ENCODE assay signal across 2 cellular contexts in genomic region chr19:18291590-18292459, GRCh38.
A peak's percentile ranks its signal among the peaks of the same experiment; 100 is the strongest.
TF ChIP-seq lines count a peak whose summit lies in the region.

No MANE protein-coding gene starts in this region.

TF ChIP-seq in IMR-90, 13 proteins besides CTCF, POLR2A, EP300 and RAD21:
- TF ChIP-seq MAFK (IDR thresholded peaks at IDR 0.05; ENCODE audit: low read depth, low read length): no peak
- no peak; the same call in 1 of the 2 replicates for TF ChIP-seq NFE2L2 (IDR thresholded peaks at IDR 0.05; ENCODE audit: low read depth, low read length)
- TF ChIP-seq ELK1 (IDR thresholded peaks at IDR 0.05; ENCODE audit: borderline replicate concordance, low read depth, low read length): no peak
- TF ChIP-seq RFX5 (IDR thresholded peaks at IDR 0.05; ENCODE audit: low read depth, low read length): no peak
- peak; percentile 18; the same call in 1 of the 2 replicates for TF ChIP-seq BHLHE40 (IDR thresholded peaks at IDR 0.05; ENCODE audit: low read depth, low read length)
- TF ChIP-seq FOS (IDR thresholded peaks at IDR 0.05; ENCODE audit: low read depth, low read length): no peak
- TF ChIP-seq USF2 (IDR thresholded peaks at IDR 0.05; ENCODE audit: low read depth, low read length): no peak
- no peak for TF ChIP-seq SMC3 (IDR thresholded peaks at IDR 0.05; ENCODE audit: low read depth, low read length)
- no peak for TF ChIP-seq CEBPB (IDR thresholded peaks at IDR 0.05; ENCODE audit: low read depth, low read length)
- TF ChIP-seq CHD1 (IDR thresholded peaks at IDR 0.05; ENCODE audit: low read depth, low read length): no peak
- no peak for TF ChIP-seq RCOR1 (IDR thresholded peaks at IDR 0.05; ENCODE audit: insufficient replicate concordance, low read length)
- TF ChIP-seq MAZ (IDR thresholded peaks at IDR 0.05; ENCODE audit: borderline replicate concordance, low read depth, low read length): peak; percentile 90; the same call in 1 of the 2 replicates
- no peak for TF ChIP-seq MXI1 (IDR thresholded peaks at IDR 0.05; ENCODE audit: borderline replicate concordance, low read depth, low read length)

TF ChIP-seq in GM12878, 131 proteins besides CTCF, POLR2A, EP300 and RAD21 (continues in another document):
- TF ChIP-seq NBN (IDR thresholded peaks at IDR 0.05): no peak
- TF ChIP-seq FOXM1 (IDR thresholded peaks at IDR 0.05; ENCODE audit: low read depth, low read length): no peak; the same call in 1 of the 2 replicates
- TF ChIP-seq PML (IDR thresholded peaks at IDR 0.05; ENCODE audit: low read length): peak; percentile 64; the same call in 1 of the 2 replicates
- peak; percentile 39; the same call in 1 of the 2 replicates for TF ChIP-seq TBL1XR1 (IDR thresholded peaks at IDR 0.05; ENCODE audit: low read depth, low read length)
- no peak for TF ChIP-seq HDGF (IDR thresholded peaks at IDR 0.05)
- no peak; the same call in 1 of the 2 replicates for TF ChIP-seq SMARCA5 (IDR thresholded peaks at IDR 0.05)
- TF ChIP-seq SP1 (IDR thresholded peaks at IDR 0.05; ENCODE audit: low read depth, low read length): peak; percentile 72
- no peak for TF ChIP-seq E2F8 (IDR thresholded peaks at IDR 0.05; ENCODE audit: low read depth, partially characterized antibody)
- peak; percentile 57 for TF ChIP-seq NR2F1 (conservative IDR thresholded peaks at IDR 0.05)
- 0 out of 2 replicates have a peak, but pooled peaks have one; percentile 61 for TF ChIP-seq GATAD2B (conservative IDR thresholded peaks at IDR 0.05; ENCODE audit: low read depth)
- TF ChIP-seq RB1 (IDR thresholded peaks at IDR 0.05; ENCODE audit: borderline replicate concordance): no peak
- TF ChIP-seq ZBTB33 (IDR thresholded peaks at IDR 0.05): no peak
- no peak for TF ChIP-seq SUZ12 (IDR thresholded peaks at IDR 0.05; ENCODE audit: unreplicated experiment)
- TF ChIP-seq RFX5 (IDR thresholded peaks at IDR 0.05; ENCODE audit: low read depth, low read length): no peak
- TF ChIP-seq ZNF217 (IDR thresholded peaks at IDR 0.05): peak; percentile 73; the same call in 1 of the 2 replicates
- TF ChIP-seq PKNOX1 (IDR thresholded peaks at IDR 0.05): no peak; the same call in 1 of the 2 replicates
- no peak for TF ChIP-seq ESRRA (IDR thresholded peaks at IDR 0.05; ENCODE audit: low read length)
- TF ChIP-seq MEF2A (IDR thresholded peaks at IDR 0.05; ENCODE audit: insufficient read depth, low read depth, low read length): peak; percentile 80
- TF ChIP-seq CBX3 (IDR thresholded peaks at IDR 0.05; ENCODE audit: borderline replicate concordance, low read depth): no peak
- TF ChIP-seq PAX8 (IDR thresholded peaks at IDR 0.05): no peak
- TF ChIP-seq DPF2 (IDR thresholded peaks at IDR 0.05): peak; percentile 76
- TF ChIP-seq E2F4 (IDR thresholded peaks at IDR 0.05; ENCODE audit: low read depth, low read length): 0 out of 2 replicates have a peak, but pooled peaks have one; percentile 24
- TF ChIP-seq MEF2B (IDR thresholded peaks at IDR 0.05; ENCODE audit: partially characterized antibody, poor library complexity, severe bottlenecking): peak; percentile 79
- TF ChIP-seq IRF3 (IDR thresholded peaks at IDR 0.05): no peak
- 0 out of 2 replicates have a peak, but pooled peaks have one; percentile 72 for TF ChIP-seq ZNF592 (IDR thresholded peaks at IDR 0.05)
- TF ChIP-seq HSF1 (IDR thresholded peaks at IDR 0.05; ENCODE audit: low read depth, low read length): no peak; the same call in 1 of the 2 replicates
- TF ChIP-seq CUX1 (IDR thresholded peaks at IDR 0.05; ENCODE audit: insufficient replicate concordance, low read depth, low read length): no peak
- TF ChIP-seq RCOR1 (conservative IDR thresholded peaks at IDR 0.05; ENCODE audit: low read depth, low read length): 0 out of 2 replicates have a peak, but pooled peaks have one; percentile 58
- no peak for TF ChIP-seq HDAC2 (IDR thresholded peaks at IDR 0.05)
- no peak for TF ChIP-seq BRCA1 (IDR thresholded peaks at IDR 0.05; ENCODE audit: low read depth, low read length)
- TF ChIP-seq JUNB (IDR thresholded peaks at IDR 0.05): no peak
